12 cellular contexts compared by ENCODE assay signal in the genomic region with DNA sequence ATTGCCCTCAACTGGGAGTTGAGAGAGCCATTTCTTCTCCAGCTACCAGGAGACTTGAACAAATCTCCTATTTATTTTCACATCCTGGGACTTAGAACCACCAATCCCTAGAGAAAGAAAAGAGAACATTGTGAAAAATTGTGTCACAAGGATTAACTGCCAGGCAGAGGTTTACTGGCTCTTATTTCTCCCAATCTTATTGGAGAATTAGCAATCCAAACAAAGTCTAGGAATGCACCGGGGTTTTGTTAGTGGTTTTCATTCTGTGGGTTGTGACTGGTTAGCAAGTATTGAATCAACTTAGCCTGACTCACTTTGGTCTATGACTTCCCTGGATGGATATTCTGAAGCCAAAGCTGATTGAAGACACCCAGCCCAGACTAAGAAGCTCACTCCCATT. TPM values are rescaled to one million over a fixed set of nuclear protein-coding genes. Genes with fewer than 3 reads are reported as not detected.
DNase-seq lines count a peak whose midpoint lies in the region; ATAC-seq and TF ChIP-seq lines count a peak whose summit lies in the region.
"Had no signal": no experiment of that assay in that cellular context is flagged by ENCODE, and none has a peak within 500 bp of the region (broad histone marks: within the 10 kb centered on the region; RNA-seq: fewer than 3 reads in every experiment).

No MANE protein-coding gene starts in this region.

- peak; percentile 79 for DNase-seq in Daoy (ENCODE audit: low read depth)
- DNase-seq in RKO (ENCODE audit: low spot score), result peak; percentile 22
- DNase-seq in epithelial cell of esophagus (ENCODE audit: low read depth), result peak; percentile 17
- DNase-seq in renal cortical epithelial cell (ENCODE audit: low read depth), result peak; percentile 95
- DNase-seq in left ventricle myocardium inferior, result no peak
- no peak for DNase-seq in Right ventricle myocardium inferior (ENCODE audit: missing footprints)
- DNase-seq: Kasumi-1; stimulated activated CD4-positive, alpha-beta T cell treated with anti-CD3 and anti-CD28 coated beads, Interleukin-4, amount 100 ng/mL, for 1 hour; stimulated activated naive CD4-positive, alpha-beta T cell treated with Interleukin-2 at 50 U/mL for 16 hours had no signal

- no peaks in the 10 kb centered on the region for H3K9me3 ChIP-seq in left ventricle myocardium inferior (replicated peaks)

- no peak overlapping the region for H3K27ac ChIP-seq in left ventricle myocardium inferior (replicated peaks)

- H3K4me3 ChIP-seq in epithelial cell of esophagus (ENCODE audit: low read length), result no peak overlapping the region
- no peak overlapping the region for H3K4me3 ChIP-seq in left ventricle myocardium inferior
- H3K4me3 ChIP-seq: cardiac muscle cell had no signal

- ATAC-seq in GM18517 (IDR thresholded peaks at IDR 0.05; ENCODE audit: unreplicated experiment) (no peak), HG03442 (IDR thresholded peaks at IDR 0.05; ENCODE audit: unreplicated experiment) (no peak), Right ventricle myocardium inferior (no peak)

- H3K27me3 ChIP-seq in left ventricle myocardium inferior (ENCODE audit: low read depth), result no peaks in the 10 kb centered on the region
- H3K27me3 ChIP-seq: cardiac muscle cell had no signal

- H3K4me1 ChIP-seq in left ventricle myocardium inferior, result no peaks in the 10 kb centered on the region

- no peaks in the 10 kb centered on the region for H3K36me3 ChIP-seq in left ventricle myocardium inferior
- H3K36me3 ChIP-seq: cardiac muscle cell had no signal

- no peak for TF ChIP-seq CTCF in epithelial cell of esophagus (IDR thresholded peaks at IDR 0.05; ENCODE audit: insufficient read depth, low read depth, low read length, missing control alignments)
- no peak for TF ChIP-seq CTCF in left ventricle myocardium inferior (IDR thresholded peaks at IDR 0.05; ENCODE audit: borderline replicate concordance)

- intact Hi-C loops in left ventricle myocardium inferior (cut with micrococcal nuclease), result no loop called here
- intact Hi-C loops in Right ventricle myocardium inferior (cut with DNase I), result no loop called here

RNA-seq across cellular contexts. Expression of a gene that starts 21.2 kb away (rescaled TPM):
- 1.3 and 2.5 TPM in 2 replicates for total RNA-seq in Daoy (2014; rRNA removed; shearing (Covaris generic))
- total RNA-seq in renal cortical epithelial cell (9.3 and 11.1 TPM in 2 replicates), left ventricle myocardium inferior (3.0 TPM), Right ventricle myocardium inferior (2.8 TPM)

Comparison
In these comparisons a context has a peak if more than half of its experiments do, and no peak if none do; other contexts are left out.
1. DNase-seq: peak in Daoy (single experiment), RKO (single experiment), epithelial cell of esophagus (single experiment) and renal cortical epithelial cell (single experiment); none in left ventricle myocardium inferior (single experiment) and Right ventricle myocardium inferior (single experiment).